ENCODE assay signal across 27 cellular contexts in the genomic region with DNA sequence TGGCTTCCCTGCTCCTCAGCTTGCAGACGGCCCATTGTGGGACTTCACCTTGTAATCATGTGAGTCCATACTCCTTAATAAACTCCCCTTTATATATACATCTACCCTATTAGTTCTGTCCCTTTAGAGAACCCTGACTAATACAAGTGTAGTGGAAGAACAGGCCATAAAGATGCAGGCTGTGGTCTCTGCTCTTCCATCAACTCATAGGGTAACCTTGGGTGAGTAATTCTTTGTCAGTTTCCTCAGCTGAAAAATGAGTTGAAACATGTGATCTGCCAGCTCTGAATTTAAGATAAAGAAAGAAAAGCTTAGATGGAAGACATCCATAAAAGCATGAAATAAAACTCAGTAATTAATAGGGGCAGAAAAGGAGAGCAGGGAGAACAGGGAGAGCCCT.
DNase-seq lines count a peak whose midpoint lies in the region; ATAC-seq, FAIRE-seq and TF ChIP-seq lines count a peak whose summit lies in the region.
"Had no signal": no experiment of that assay in that cellular context is flagged by ENCODE, and none has a peak within 500 bp of the region (broad histone marks: within the 10 kb centered on the region; RNA-seq: fewer than 3 reads in every experiment).

No MANE protein-coding gene starts in this region.

- no peaks in the 10 kb centered on the region for H3K9me1 ChIP-seq in keratinocyte (ENCODE audit: control insufficient read depth, extremely low read depth, insufficient read depth, low read length)

- H3K4me2 ChIP-seq in keratinocyte (ENCODE audit: control insufficient read depth, extremely low read depth, insufficient read depth, low read depth, low read length), result peak overlapping the region; percentile 25
- H3K4me2 ChIP-seq: BLaER1, KMS-11, PC-9 had no signal

- DNase-seq in AG10803 (ENCODE audit: low read depth) (peak; percentile 17), M059J (ENCODE audit: low read depth) (peak; percentile 66), bronchial epithelial cell (ENCODE audit: low read depth) (peak; percentile 70), keratinocyte (ENCODE audit: low read depth, low spot score) (no peak)
- DNase-seq: activated B cell treated with CpG ODN at 0.5 μM for 24 hours; activated CD4-positive, alpha-beta T cell treated with anti-CD3 and anti-CD28 coated beads, Interleukin-2, amount 50 U/mL, for 48 hours; activated naive CD4-positive, alpha-beta T cell; activated T-cell treated with anti-CD3 and anti-CD28 coated beads, Interleukin-2, amount 50 U/mL, for 1 hour; amygdala; Calu3; hippocampal formation; islet precursor cell; NCI-H1930; NCI-H2227 treated with DMSO at 0.1 percent for 48 hours; NCI-H82; PC-9; stimulated activated CD4-positive, alpha-beta T cell treated with anti-CD3 and anti-CD28 coated beads, Interleukin-12 subunit alpha, Interleukin-12 subunit beta, amount 100 ng/mL, for 4 hours; upper lobe of right lung had no signal

- H3K4me3 ChIP-seq in AG10803 (ENCODE audit: low read length), result no peak overlapping the region
- no peak overlapping the region for H3K4me3 ChIP-seq in bronchial epithelial cell (ENCODE audit: low read depth, low read length)
- no peak overlapping the region for H3K4me3 ChIP-seq in keratinocyte (ENCODE audit: control insufficient read depth in 2 of 3, extremely low read depth in 1 of 3, insufficient read depth in 2 of 3, low read depth in 1 of 3, low read length in 3 of 3)
- H3K4me3 ChIP-seq: BLaER1, lung, PC-9, upper lobe of right lung had no signal

- dilution Hi-C loops in keratinocyte (cut with MboI; ENCODE audit: extremely low pct_ligation_motif_present, low sequenced_read_pairs), result no loop called here

- H3K79me2 ChIP-seq in keratinocyte (ENCODE audit: control insufficient read depth, insufficient read depth, low read length), result no peaks in the 10 kb centered on the region

- TF ChIP-seq CTCF in AG10803 (conservative IDR thresholded peaks at IDR 0.05; ENCODE audit: low read length) (no peak), bronchial epithelial cell (IDR thresholded peaks at IDR 0.05; ENCODE audit: insufficient read depth, low read length, severe bottlenecking) (no peak), keratinocyte (optimal IDR thresholded peaks at IDR 0.05 in 1 of 3, IDR thresholded peaks at IDR 0.05 in 1 of 3, conservative IDR thresholded peaks at IDR 0.05 in 1 of 3; ENCODE audit: extremely low read depth in 1 of 3, insufficient read depth in 2 of 3, low read length in 3 of 3) (no peak)

- peaks cover 5% of the 10 kb centered on the region for H3K4me1 ChIP-seq in keratinocyte (ENCODE audit: control insufficient read depth, extremely low read depth, insufficient read depth, low read length)
- H3K4me1 ChIP-seq: BLaER1, upper lobe of right lung had no signal

- FAIRE-seq in bronchial epithelial cell (lab: Jason Lieb, UNC), result no peak
- no peak for FAIRE-seq in keratinocyte (lab: Jason Lieb, UNC)
- FAIRE-seq: A204.1 had no signal

- H3K27me3 ChIP-seq in bronchial epithelial cell (ENCODE audit: control insufficient read depth, insufficient read depth, low read length), result no peaks in the 10 kb centered on the region
- no peaks in the 10 kb centered on the region for H3K27me3 ChIP-seq in keratinocyte (ENCODE audit: control insufficient read depth, extremely low read depth, insufficient read depth, low read length)
- H3K27me3 ChIP-seq: neutrophil, upper lobe of right lung had no signal

- H4K20me1 ChIP-seq in keratinocyte (ENCODE audit: control insufficient read depth, extremely low read depth, insufficient read depth, low read length), result no peaks in the 10 kb centered on the region

- no peak overlapping the region for H3K9ac ChIP-seq in keratinocyte (ENCODE audit: control insufficient read depth, extremely low read depth, insufficient read depth, low read length)
- H3K9ac ChIP-seq: BLaER1, KMS-11 had no signal

- no peaks in the 10 kb centered on the region for H3K36me3 ChIP-seq in bronchial epithelial cell (ENCODE audit: control insufficient read depth, insufficient read depth, low read length)
- H3K36me3 ChIP-seq in keratinocyte (ENCODE audit: control insufficient read depth in 2 of 2, extremely low read depth in 1 of 2, insufficient read depth in 2 of 2, low read length in 2 of 2), result peaks cover 0 to 2% of the 10 kb centered on the region in 2 experiments
- H3K36me3 ChIP-seq: BLaER1, neutrophil, upper lobe of right lung had no signal

- H3K27ac ChIP-seq in keratinocyte (ENCODE audit: control insufficient read depth, insufficient read depth, low read length), result no peak overlapping the region
- H3K27ac ChIP-seq: BLaER1, KMS-11, neutrophil, PC-9, upper lobe of right lung had no signal

- ATAC-seq in HG03045 (IDR thresholded peaks at IDR 0.05; ENCODE audit: unreplicated experiment) (no peak), GM21390 (IDR thresholded peaks at IDR 0.05; ENCODE audit: unreplicated experiment) (no peak), GM18502 (IDR thresholded peaks at IDR 0.05; ENCODE audit: poor library complexity, unreplicated experiment) (no peak), HG03442 (IDR thresholded peaks at IDR 0.05; ENCODE audit: unreplicated experiment) (no peak)
- ATAC-seq: upper lobe of right lung had no signal

- no peaks in the 10 kb centered on the region for H3K9me3 ChIP-seq in keratinocyte (ENCODE audit: control insufficient read depth, low read depth, low read length)
- H3K9me3 ChIP-seq: BLaER1, neutrophil, upper lobe of right lung had no signal

- H2AFZ ChIP-seq in keratinocyte (ENCODE audit: control insufficient read depth, low read length), result no peak overlapping the region
- H2AFZ ChIP-seq: PC-9 had no signal
